In the genomic region with DNA sequence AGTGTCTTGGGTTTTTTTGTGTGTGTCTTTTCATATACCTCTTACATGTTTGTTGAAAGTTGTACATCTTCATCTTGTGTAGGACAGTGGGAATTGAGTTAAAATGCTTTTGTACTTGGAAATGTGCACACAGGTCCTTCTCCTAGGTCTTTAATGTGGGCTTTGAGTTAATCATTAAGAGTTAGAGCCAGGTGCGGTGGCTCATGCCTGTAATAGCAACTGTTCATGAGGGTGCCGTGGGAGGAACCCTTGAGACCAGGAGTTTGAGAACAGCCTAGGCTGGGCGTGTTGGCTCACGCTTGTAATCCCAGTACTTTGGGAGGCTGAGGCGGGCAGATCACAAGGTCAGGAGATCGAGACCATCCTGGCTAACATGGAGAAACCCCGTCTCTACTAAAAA, we compare ENCODE assay signal across 19 cellular contexts. TPM values are rescaled to one million over a fixed set of nuclear protein-coding genes. Genes with fewer than 3 reads are reported as not detected.
"Had no signal": no experiment of that assay in that cellular context is flagged by ENCODE, and none has a peak within 500 bp of the region (broad histone marks: within the 10 kb centered on the region; RNA-seq: fewer than 3 reads in every experiment).

No MANE protein-coding gene starts in this region.

- H3K27me3 ChIP-seq: breast epithelium, right lobe of liver, spleen, suprapubic skin had no signal

- ATAC-seq: activated CD8-positive, alpha-beta memory T cell treated with anti-CD3 and anti-CD28 coated beads, Interleukin-2, amount 10 ng/mL, durations not matched to agents 7 days and 5 days; activated T-cell treated with anti-CD3 and anti-CD28 coated beads, Interleukin-2, amount 50 U/mL, for 4 hours; left lobe of liver; T-helper 17 cell had no signal

- H3K9me3 ChIP-seq: breast epithelium, prostate gland, right lobe of liver, spleen, suprapubic skin had no signal

- H3K27ac Mint-ChIP-seq: activated CD8-positive, alpha-beta memory T cell treated with anti-CD3 and anti-CD28 coated beads, Interleukin-2, amount 10 ng/mL, durations not matched to agents 7 days and 5 days; T-helper 17 cell; type B pancreatic cell had no signal

- H3K4me3 ChIP-seq: breast epithelium, prostate gland, right lobe of liver, spleen, suprapubic skin had no signal

- DNase-seq: activated CD4-positive, CD25-positive, alpha-beta regulatory T cell; activated CD8-positive, alpha-beta memory T cell treated with anti-CD3 and anti-CD28 coated beads, Interleukin-2, amount 10 ng/mL, durations not matched to agents 7 days and 5 days; activated gamma-delta T cell; activated naive CD8-positive, alpha-beta T cell treated with anti-CD3 and anti-CD28 coated beads for 36 hours; activated T-cell treated with anti-CD3 and anti-CD28 coated beads, Interleukin-2, amount 50 U/mL, for 4 hours; occipital lobe; right lobe of liver; spleen; stimulated activated CD4-positive, alpha-beta T cell treated with anti-CD3 and anti-CD28 coated beads, Interleukin-1b, Interleukin-23, amount 100 ng/mL, for 48 hours; stimulated activated naive CD4-positive, alpha-beta T cell; T-helper 17 cell had no signal

- H3K36me3 Mint-ChIP-seq: type B pancreatic cell had no signal

- H3K4me1 ChIP-seq: breast epithelium, prostate gland, right lobe of liver, suprapubic skin had no signal

- H3K9me3 Mint-ChIP-seq: activated naive CD8-positive, alpha-beta T cell treated with anti-CD3 and anti-CD28 coated beads for 36 hours; activated T-cell treated with anti-CD3 and anti-CD28 coated beads, Interleukin-2, amount 50 U/mL, for 4 hours; nephron; type B pancreatic cell had no signal

- H3K4me3 Mint-ChIP-seq: activated CD8-positive, alpha-beta memory T cell treated with anti-CD3 and anti-CD28 coated beads, Interleukin-2, amount 10 ng/mL, durations not matched to agents 7 days and 5 days; activated naive CD8-positive, alpha-beta T cell treated with anti-CD3 and anti-CD28 coated beads for 36 hours; activated T-cell treated with anti-CD3 and anti-CD28 coated beads, Interleukin-2, amount 50 U/mL, for 4 hours; nephron; type B pancreatic cell had no signal

- H3K36me3 ChIP-seq: breast epithelium, prostate gland, right lobe of liver, spleen, suprapubic skin had no signal

- H3K27me3 Mint-ChIP-seq: activated CD8-positive, alpha-beta memory T cell treated with anti-CD3 and anti-CD28 coated beads, Interleukin-2, amount 10 ng/mL, durations not matched to agents 7 days and 5 days; activated naive CD8-positive, alpha-beta T cell treated with anti-CD3 and anti-CD28 coated beads for 36 hours had no signal

RNA-seq across cellular contexts. Expression of gene CLECL1, which starts 13.9 kb away (rescaled TPM):
- total RNA-seq: cerebellum, dermis microvascular lymphatic vessel endothelial cell, occipital lobe, prostate gland, suprapubic skin had no signal
